Comparison of ENCODE assay signal across 10 cellular contexts in the genomic region with DNA sequence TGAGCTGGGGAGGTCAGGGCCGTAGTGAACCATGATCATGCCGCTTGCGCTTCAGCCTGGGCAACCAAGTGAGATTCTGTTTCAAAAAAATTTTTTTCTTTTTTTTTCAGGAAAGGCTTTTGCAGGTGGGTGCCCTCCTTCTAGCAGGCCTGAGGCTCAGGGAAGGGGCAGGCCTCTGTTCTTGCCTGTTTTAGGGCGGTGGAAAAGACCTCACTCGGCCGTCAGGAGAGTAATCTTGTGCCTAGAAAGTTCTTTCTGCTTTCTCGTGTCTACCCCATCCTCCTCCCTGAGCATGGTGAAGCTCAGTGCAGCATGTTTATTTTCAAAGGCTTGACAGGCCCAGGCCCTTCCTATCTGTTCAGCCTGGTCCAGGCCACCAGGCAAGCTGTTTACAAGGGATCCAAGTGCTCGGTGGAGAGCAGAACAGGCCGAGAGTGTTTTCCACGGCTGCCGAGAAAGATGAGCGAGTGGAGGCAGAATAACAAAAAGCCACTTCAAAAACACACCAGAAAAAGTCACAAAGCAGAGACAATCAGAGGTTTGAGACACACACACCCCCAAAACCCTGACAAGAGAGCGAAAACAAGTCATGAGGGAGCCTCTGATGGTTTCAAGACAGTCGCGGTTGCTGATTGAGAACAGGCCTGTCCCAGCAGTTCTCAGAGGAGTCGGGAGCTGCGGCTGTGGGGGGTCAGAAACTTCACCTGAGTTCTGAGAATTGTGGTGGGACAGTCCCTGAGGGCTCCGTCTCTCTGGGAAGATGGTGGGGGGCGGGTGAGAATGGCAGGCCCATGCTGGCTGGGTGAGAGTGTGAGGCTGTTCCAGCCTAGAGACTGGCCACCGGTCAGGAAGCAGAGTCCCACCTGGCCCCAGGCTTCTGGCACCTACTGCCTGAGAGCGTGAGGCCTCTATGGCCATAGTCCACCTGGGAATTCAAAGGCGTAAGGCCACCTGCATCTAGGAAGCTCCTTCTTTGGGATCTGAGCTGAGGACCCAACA. TPM values are rescaled to one million over a fixed set of nuclear protein-coding genes. Genes with fewer than 3 reads are reported as not detected.
DNase-seq lines count a peak whose midpoint lies in the region; TF ChIP-seq lines count a peak whose summit lies in the region.
"Had no signal": no experiment of that assay in that cellular context is flagged by ENCODE, and none has a peak within 500 bp of the region (broad histone marks: within the 10 kb centered on the region; RNA-seq: fewer than 3 reads in every experiment).

No MANE protein-coding gene starts in this region.

- H3K9ac ChIP-seq in BLaER1, result no peak overlapping the region
- H3K9ac ChIP-seq in rectal smooth muscle tissue (ENCODE audit: low read length), result peak overlapping the region; percentile 16
- no peak overlapping the region for H3K9ac ChIP-seq in mammary epithelial cell (ENCODE audit: insufficient read depth, low read length)

- H3K4me1 ChIP-seq in BLaER1 (peaks cover 38% of the 10 kb centered on the region), rectal smooth muscle tissue (ENCODE audit: control insufficient read depth, insufficient read depth, low read length) (peaks cover 7% of the 10 kb centered on the region), mammary epithelial cell (ENCODE audit: insufficient read depth, low read length) (no peaks in the 10 kb centered on the region)

- TF ChIP-seq CTCF in mammary epithelial cell (conservative IDR thresholded peaks at IDR 0.05 in 1 of 2, IDR thresholded peaks at IDR 0.05 in 1 of 2; ENCODE audit: extremely low read depth in 1 of 2, insufficient read depth in 1 of 2, low read depth in 1 of 2, low read length in 2 of 2), result no peak

- H2AFZ ChIP-seq in mammary epithelial cell (ENCODE audit: low read depth, low read length), result no peak overlapping the region

- in situ Hi-C loops in mammary epithelial cell (cut with MboI; ENCODE audit: low sequenced_read_pairs in 2 of 2), result loop anchor here in 1 of 2 donors (25.0 kb wide), 1 partner anchor 1060 kb away; no protein-coding TSS in a partner anchor

- H3K36me3 ChIP-seq in BLaER1, result no peaks in the 10 kb centered on the region
- H3K36me3 ChIP-seq in rectal smooth muscle tissue (ENCODE audit: control insufficient read depth, insufficient read depth, low read length), result no peaks in the 10 kb centered on the region
- no peaks in the 10 kb centered on the region for H3K36me3 ChIP-seq in mammary epithelial cell (ENCODE audit: insufficient read depth, low read length)

- H3K4me3 ChIP-seq in BLaER1, result no peak overlapping the region
- no peak overlapping the region for H3K4me3 ChIP-seq in rectal smooth muscle tissue (ENCODE audit: low read length)
- H3K4me3 ChIP-seq in mammary epithelial cell (replicated peaks in 1 of 3; ENCODE audit: insufficient read depth in 1 of 3, low read depth in 2 of 3, low read length in 3 of 3), result no peak overlapping the region
- H3K4me3 ChIP-seq: skin epidermis had no signal

- CTCF ChIA-PET in mammary epithelial cell (lab: Charles Lee; ENCODE audit: low non-redundant PET), result no interaction called here

- dilution Hi-C loops in mammary epithelial cell (cut with HindIII; ENCODE audit: low sequenced_read_pairs), result loop anchor here (5.0 to 10.0 kb wide), 2 partner anchors 40 to 262 kb away; a partner anchor contains a TSS

- no TSS peak for BruUV-seq in mammary epithelial cell (replicated peaks; lab: Mats Ljungman, UMichigan)

- H3K27me3 ChIP-seq in BLaER1, result no peaks in the 10 kb centered on the region
- H3K27me3 ChIP-seq in rectal smooth muscle tissue (ENCODE audit: control insufficient read depth, insufficient read depth, low read length), result no peaks in the 10 kb centered on the region
- H3K27me3 ChIP-seq in mammary epithelial cell (ENCODE audit: insufficient read depth, low read length), result no peaks in the 10 kb centered on the region

- H3K4me2 ChIP-seq in BLaER1, result peak overlapping the region; percentile 32
- no peak overlapping the region for H3K4me2 ChIP-seq in mammary epithelial cell (ENCODE audit: insufficient read depth, low read depth, low read length)

- H3K79me2 ChIP-seq in mammary epithelial cell (ENCODE audit: insufficient read depth, low read length), result no peaks in the 10 kb centered on the region

- intact Hi-C loops in mammary epithelial cell (cut with micrococcal nuclease), result no loop called here

- WGBS in mammary epithelial cell (ENCODE audit: low coverage, missing lambda C conversion rate), result 94% methylated on average over 17 of the region's 22 CpGs

- no peaks in the 10 kb centered on the region for H3K9me3 ChIP-seq in BLaER1
- no peaks in the 10 kb centered on the region for H3K9me3 ChIP-seq in mammary epithelial cell (replicated peaks; ENCODE audit: insufficient read depth, low read length)

- H4K20me1 ChIP-seq in BLaER1 (no peaks in the 10 kb centered on the region), mammary epithelial cell (ENCODE audit: insufficient read depth, low read length) (no peaks in the 10 kb centered on the region)

- no peak overlapping the region for H3K27ac ChIP-seq in BLaER1
- peak overlapping the region; percentile 84 for H3K27ac ChIP-seq in rectal smooth muscle tissue (ENCODE audit: low read depth, low read length)
- no peak overlapping the region for H3K27ac ChIP-seq in mammary epithelial cell (ENCODE audit: insufficient read depth, low read depth, low read length)

- DNase-seq in T-helper 2 cell (peak in 4 of 5 experiments; percentile 41 to 82 (median 62)), foreskin melanocyte (no peak), anterior cingulate cortex (lab: John Stamatoyannopoulos, UW) (no peak), NCI-H2227 treated with DMSO at 0.1 percent for 48 hours (lab: John Stamatoyannopoulos, UW) (no peak), mammary epithelial cell (no peak)
- DNase-seq in activated naive CD4-positive, alpha-beta T cell treated with Interleukin-2 at 50 U/mL for 16 hours, result peak; percentile 81
- DNase-seq: NCI-H226 had no signal

RNA-seq across cellular contexts. Expression of a gene that starts 37.5 kb away (rescaled TPM):
- under 1 TPM in 1 of 2 donors, not detected in 1; 0.17 TPM for total RNA-seq in mammary epithelial cell
- polyA plus RNA-seq in mammary epithelial cell, result 0.20 TPM
- polyA minus RNA-seq in mammary epithelial cell, result not detected

RNA-seq across cellular contexts. Expression of a gene that starts 44.9 kb away (rescaled TPM):
- total RNA-seq in mammary epithelial cell, result 10 to 100 TPM; 75.0 to 94.2 TPM
- polyA plus RNA-seq in mammary epithelial cell, result 37.0 TPM
- polyA minus RNA-seq in mammary epithelial cell, result 61.3 TPM

Comparison
In these comparisons a context has a peak if more than half of its experiments do, and no peak if none do; other contexts are left out.
1. DNase-seq: peak in T-helper 2 cell (4 of 5) and activated naive CD4-positive, alpha-beta T cell treated with Interleukin-2 at 50 U/mL for 16 hours (single experiment); none in foreskin melanocyte (single experiment), anterior cingulate cortex (0 of 58), NCI-H2227 treated with DMSO at 0.1 percent for 48 hours (single experiment) and mammary epithelial cell (single experiment).